15 cellular contexts compared by ENCODE assay signal in genomic region chr18:26453370-26454030, GRCh38.
DNase-seq lines count a peak whose midpoint lies in the region; ATAC-seq, FAIRE-seq and TF ChIP-seq lines count a peak whose summit lies in the region.
"Had no signal": no experiment of that assay in that cellular context is flagged by ENCODE, and none has a peak within 500 bp of the region (broad histone marks: within the 10 kb centered on the region; RNA-seq: fewer than 3 reads in every experiment).

No MANE protein-coding gene starts in this region.

- H3K9me3 ChIP-seq in Peyer's patch: no peaks in the 10 kb centered on the region
- H3K9me3 ChIP-seq: vagina had no signal

- no peaks in the 10 kb centered on the region for H3K4me1 ChIP-seq in Peyer's patch
- H3K4me1 ChIP-seq: vagina had no signal

- no peak overlapping the region for H3K27ac ChIP-seq in Peyer's patch
- H3K27ac ChIP-seq: vagina had no signal

- TF ChIP-seq CTCF in Peyer's patch (IDR thresholded peaks at IDR 0.05): no peak

- DNase-seq in COR-L47 (lab: John Stamatoyannopoulos, UW) (peak; percentile 47), RCC 7860 (ENCODE audit: low spot score) (peak; percentile 88), NCI-H1092 (lab: John Stamatoyannopoulos, UW) (no peak), Peyer's patch (no peak), cerebellar cortex (ENCODE audit: low spot score) (no peak)
- DNase-seq: DND-41; effector memory CD8-positive, alpha-beta T cell; glutamatergic neuron; MV-4-11; NCI-H82 had no signal

- FAIRE-seq in RCC 7860 (lab: Jason Lieb, UNC): peak; percentile 94
- FAIRE-seq: H54 had no signal

- no peaks in the 10 kb centered on the region for H3K36me3 ChIP-seq in Peyer's patch

- H3K27me3 ChIP-seq in Peyer's patch: no peaks in the 10 kb centered on the region
- H3K27me3 ChIP-seq: vagina had no signal

- no peak for TF ChIP-seq POLR2A in Peyer's patch (IDR thresholded peaks at IDR 0.05)

- no peak overlapping the region for H3K4me3 ChIP-seq in Peyer's patch
- H3K4me3 ChIP-seq: vagina had no signal

- ATAC-seq in GM19452 (IDR thresholded peaks at IDR 0.05; ENCODE audit: unreplicated experiment): peak; percentile 60
- peak; percentile 57 for ATAC-seq in HG03196 (IDR thresholded peaks at IDR 0.05; ENCODE audit: unreplicated experiment)
- ATAC-seq in HG03108 (IDR thresholded peaks at IDR 0.05; ENCODE audit: unreplicated experiment): no peak
- ATAC-seq: effector memory CD8-positive, alpha-beta T cell had no signal

Comparison
In these comparisons a context has a peak if more than half of its experiments do, and no peak if none do; other contexts are left out.
1. DNase-seq: peak in COR-L47 (single experiment) and RCC 7860 (single experiment); none in NCI-H1092 (single experiment), Peyer's patch (0 of 3) and cerebellar cortex (single experiment).